19 cellular contexts compared by ENCODE assay signal in the genomic region with DNA sequence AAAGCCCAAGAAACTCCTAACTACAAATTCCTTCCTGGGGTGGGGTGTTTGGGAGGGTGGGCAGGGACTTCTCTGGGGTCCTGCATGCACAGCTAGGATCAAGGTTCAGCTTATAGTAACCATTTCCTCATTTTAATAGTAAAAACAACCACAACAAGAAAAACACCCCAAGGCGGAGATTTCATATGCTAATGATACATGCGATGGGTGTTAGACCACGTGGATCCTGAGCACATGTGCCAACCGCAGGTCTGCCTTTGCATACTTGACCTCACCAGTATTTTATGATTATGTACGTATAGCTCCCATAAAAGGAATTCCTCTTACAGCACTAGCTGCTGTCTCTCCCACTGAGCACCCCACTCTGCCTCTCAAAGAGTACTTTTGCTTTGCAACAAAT. TPM values are rescaled to one million over a fixed set of nuclear protein-coding genes. Genes with fewer than 3 reads are reported as not detected.
"Had no signal": no experiment of that assay in that cellular context is flagged by ENCODE, and none has a peak within 500 bp of the region (broad histone marks: within the 10 kb centered on the region; RNA-seq: fewer than 3 reads in every experiment).

No MANE protein-coding gene starts in this region.

- H3K4me3 ChIP-seq: body of pancreas, lung, psoas muscle, right lobe of liver, spleen had no signal

- H3K4me1 Mint-ChIP-seq: endodermal cell had no signal

- H3K9me3 Mint-ChIP-seq: natural killer cell had no signal

- H3K4me1 ChIP-seq: body of pancreas, psoas muscle, right lobe of liver had no signal

- H3K27ac Mint-ChIP-seq: activated naive CD4-positive, alpha-beta T cell treated with anti-CD3 and anti-CD28 coated beads, Interleukin-2, amount 50 U/mL, for 72 hours; dendritic cell treated with granulocyte-macrophage colony-stimulating factor and Interleukin-4, amounts not matched to agents 40 ng/mL and 50 ng/mL, for 4 days; endodermal cell; natural killer cell had no signal

- H3K9me3 ChIP-seq: body of pancreas, psoas muscle, right lobe of liver had no signal

- H3K27ac ChIP-seq: body of pancreas, psoas muscle, right lobe of liver had no signal

- H3K27me3 ChIP-seq: body of pancreas, right lobe of liver had no signal

- H3K36me3 Mint-ChIP-seq: natural killer cell had no signal

- ATAC-seq: activated naive CD4-positive, alpha-beta T cell treated with anti-CD3 and anti-CD28 coated beads, Interleukin-2, amount 50 U/mL, for 72 hours; body of pancreas; natural killer cell; psoas muscle; right lobe of liver had no signal

- H3K36me3 ChIP-seq: right lobe of liver, spleen had no signal

- H3K4me3 Mint-ChIP-seq: dendritic cell treated with granulocyte-macrophage colony-stimulating factor and Interleukin-4, amounts not matched to agents 40 ng/mL and 50 ng/mL, for 4 days; endodermal cell; natural killer cell had no signal

- DNase-seq: activated CD4-positive, alpha-beta T cell treated with anti-CD3 and anti-CD28 coated beads, Interleukin-2, amount 50 U/mL, for 1 hour; activated effector memory CD4-positive, alpha-beta T cell treated with Interleukin-2 at 50 U/mL for 16 hours; amniotic stem cell; body of pancreas; central memory CD4-positive, alpha-beta T cell; endodermal cell; erythroblast; glutamatergic neuron; natural killer cell; nucleus accumbens; psoas muscle; right lobe of liver; spleen; stimulated activated CD4-positive, alpha-beta T cell treated with anti-CD3 and anti-CD28 coated beads, Interleukin-2, amount 100 ng/mL, for 24 hours; stimulated activated naive CD4-positive, alpha-beta T cell treated with Interleukin-2 at 50 U/mL for 16 hours; trophoblast cell had no signal

RNA-seq across cellular contexts. Expression of a gene that starts 1.9 kb away (rescaled TPM):
- total RNA-seq: activated naive CD4-positive, alpha-beta T cell treated with anti-CD3 and anti-CD28 coated beads, Interleukin-2, amount 50 U/mL, for 72 hours; body of pancreas; endodermal cell; natural killer cell; psoas muscle; right lobe of liver; spleen had no signal
- polyA plus RNA-seq: lung, psoas muscle, spleen had no signal

RNA-seq across cellular contexts. Expression of a gene that starts 7.7 kb away (rescaled TPM):
- total RNA-seq: activated naive CD4-positive, alpha-beta T cell treated with anti-CD3 and anti-CD28 coated beads, Interleukin-2, amount 50 U/mL, for 72 hours; body of pancreas; endodermal cell; lung; natural killer cell; psoas muscle; right lobe of liver; spleen had no signal
- polyA plus RNA-seq: lung, psoas muscle, spleen had no signal

RNA-seq across cellular contexts. Expression of a gene that starts 11.1 kb away (rescaled TPM):
- total RNA-seq: activated naive CD4-positive, alpha-beta T cell treated with anti-CD3 and anti-CD28 coated beads, Interleukin-2, amount 50 U/mL, for 72 hours; body of pancreas; endodermal cell; lung; natural killer cell; psoas muscle; right lobe of liver; spleen had no signal
- polyA plus RNA-seq: lung, psoas muscle, spleen had no signal

RNA-seq across cellular contexts. Expression of a gene that starts 14.3 kb away (rescaled TPM):
- total RNA-seq: activated naive CD4-positive, alpha-beta T cell treated with anti-CD3 and anti-CD28 coated beads, Interleukin-2, amount 50 U/mL, for 72 hours; body of pancreas; endodermal cell; lung; natural killer cell; psoas muscle; right lobe of liver; spleen had no signal
- polyA plus RNA-seq: lung, psoas muscle, spleen had no signal

RNA-seq across cellular contexts. Expression of a gene that starts 18.4 kb away (rescaled TPM):
- total RNA-seq: activated naive CD4-positive, alpha-beta T cell treated with anti-CD3 and anti-CD28 coated beads, Interleukin-2, amount 50 U/mL, for 72 hours; body of pancreas; endodermal cell; lung; natural killer cell; psoas muscle; right lobe of liver; spleen had no signal
- polyA plus RNA-seq: lung, psoas muscle, spleen had no signal
